ENCODE assay signal across 8 cellular contexts in the genomic region with DNA sequence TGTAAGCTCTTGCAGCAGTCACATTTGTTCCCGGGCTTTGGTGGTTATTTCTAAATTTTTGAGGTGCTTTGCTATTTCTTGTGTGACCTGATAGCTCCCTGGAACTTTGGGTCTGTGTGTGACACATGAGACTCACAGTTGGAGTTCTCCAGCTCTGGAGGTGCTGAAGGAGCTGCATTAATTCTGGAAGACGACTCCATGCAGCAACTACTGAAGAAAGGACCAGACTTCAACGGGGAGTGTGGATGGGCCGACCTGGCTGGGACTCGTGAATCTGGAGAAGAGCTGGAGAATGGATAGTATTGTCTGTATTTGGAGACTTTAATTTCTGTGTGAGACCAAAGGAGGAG. TPM values are rescaled to one million over a fixed set of nuclear protein-coding genes. Genes with fewer than 3 reads are reported as not detected.
DNase-seq lines count a peak whose midpoint lies in the region; ATAC-seq and TF ChIP-seq lines count a peak whose summit lies in the region.

No MANE protein-coding gene starts in this region.

- H3K79me2 ChIP-seq in SU-DHL-6 (ENCODE audit: insufficient read depth, low read length) = peaks cover 17% of the 10 kb centered on the region
- peaks cover 26% of the 10 kb centered on the region for H3K79me2 ChIP-seq in fibroblast of lung (ENCODE audit: control insufficient read depth, insufficient read depth, low read length)

- TF ChIP-seq CTCF in SU-DHL-6 (IDR thresholded peaks at IDR 0.05; ENCODE audit: insufficient read depth, low read length, poor library complexity, severe bottlenecking) (no peak), fibroblast of lung (conservative IDR thresholded peaks at IDR 0.05 in 1 of 2, IDR thresholded peaks at IDR 0.05 in 1 of 2; ENCODE audit: low read depth in 1 of 2, low read length in 2 of 2) (no peak), prostate gland (IDR thresholded peaks at IDR 0.05) (no peak)

- H3K4me2 ChIP-seq in SU-DHL-6 (ENCODE audit: low read depth, low read length, poor library complexity, severe bottlenecking) (peak overlapping the region; percentile 83), fibroblast of lung (ENCODE audit: extremely low read depth, insufficient read depth, low read length) (peak overlapping the region; percentile 55)

- H3K9me3 ChIP-seq in SU-DHL-6 (ENCODE audit: insufficient read depth, low read length) = no peaks in the 10 kb centered on the region
- no peaks in the 10 kb centered on the region for H3K9me3 ChIP-seq in fibroblast of lung (ENCODE audit: control insufficient read depth, insufficient read depth, low read depth, low read length)
- H3K9me3 ChIP-seq in prostate gland = no peaks in the 10 kb centered on the region

- peaks cover 16% of the 10 kb centered on the region for H3K36me3 ChIP-seq in SU-DHL-6 (ENCODE audit: low read length)
- peaks cover 1% of the 10 kb centered on the region for H3K36me3 ChIP-seq in fibroblast of lung (ENCODE audit: control insufficient read depth, insufficient read depth, low read length)
- no peaks in the 10 kb centered on the region for H3K36me3 ChIP-seq in prostate gland

- DNase-seq in EH (ENCODE audit: low read depth) = peak; percentile 42
- no peak for DNase-seq in fibroblast of lung (ENCODE audit: low read depth in 2 of 2)
- DNase-seq in prostate gland (ENCODE audit: low spot score) = no peak
- no peak for DNase-seq in DMS 273 treated with DMSO at 0.1 percent for 48 hours (lab: John Stamatoyannopoulos, UW)
- DNase-seq in ACHN = no peak
- no peak for DNase-seq in stimulated activated CD4-positive, alpha-beta T cell treated with anti-CD3 and anti-CD28 coated beads, Interleukin-12 subunit alpha, Interleukin-12 subunit beta, amount 100 ng/mL, for 4 hours

- no peak for TF ChIP-seq POLR2A in prostate gland (IDR thresholded peaks at IDR 0.05)

- peak overlapping the region; percentile 93 for H3K9ac ChIP-seq in SU-DHL-6 (ENCODE audit: low read length)
- no peak overlapping the region for H3K9ac ChIP-seq in fibroblast of lung (ENCODE audit: insufficient read depth, low read length)

- no peaks in the 10 kb centered on the region for H3K27me3 ChIP-seq in SU-DHL-6 (ENCODE audit: low read length)
- no peaks in the 10 kb centered on the region for H3K27me3 ChIP-seq in fibroblast of lung (ENCODE audit: control insufficient read depth, insufficient read depth, low read length)
- H3K27me3 ChIP-seq in prostate gland (replicated peaks; ENCODE audit: insufficient read depth) = no peaks in the 10 kb centered on the region

- intact Hi-C loops in prostate gland (cut with DNase I) = loop anchor here (1.0 kb wide), 1 partner anchor 67 kb away; the partner anchor contains the start of gene MRFAP1L1

- H3K27ac ChIP-seq in SU-DHL-6 (ENCODE audit: low read depth, low read length) = no peak overlapping the region
- peak overlapping the region; percentile 90 for H3K27ac ChIP-seq in fibroblast of lung (ENCODE audit: insufficient read depth, low read length)
- H3K27ac ChIP-seq in prostate gland = peak overlapping the region; percentile 91 to 94

- no peaks in the 10 kb centered on the region for H3K9me2 ChIP-seq in SU-DHL-6 (replicated peaks; ENCODE audit: insufficient read depth, low read length)

- peaks cover 18% of the 10 kb centered on the region; the same call in 1 of the 2 replicates for H4K20me1 ChIP-seq in SU-DHL-6 (ENCODE audit: low read depth, low read length)
- H4K20me1 ChIP-seq in fibroblast of lung (ENCODE audit: control insufficient read depth, extremely low read depth, insufficient read depth, low read length) = no peaks in the 10 kb centered on the region

- peaks cover 7% of the 10 kb centered on the region for H3K4me1 ChIP-seq in fibroblast of lung (ENCODE audit: control insufficient read depth, extremely low read depth, insufficient read depth, low read length)
- H3K4me1 ChIP-seq in prostate gland (replicated peaks) = peaks cover 9% of the 10 kb centered on the region

- no peak for ATAC-seq in HG03469 (IDR thresholded peaks at IDR 0.05; ENCODE audit: unreplicated experiment)

- H3K4me3 ChIP-seq in SU-DHL-6 (ENCODE audit: insufficient read depth, low read length, poor library complexity, severe bottlenecking) (peak overlapping the region; percentile 83), fibroblast of lung (replicated peaks in 1 of 4; ENCODE audit: control extremely low read depth in 1 of 4, insufficient read depth in 1 of 4, low read depth in 3 of 4, low read length in 4 of 4) (peak overlapping the region; percentile 59 to 94 (median 85)), prostate gland (peak overlapping the region; percentile 61 to 80)

- in situ Hi-C loops in ACHN (cut with HindIII; ENCODE audit: low pct_ligation_motif_present, low pct_unique_long_range_greater_than_20kb, low sequenced_read_pairs) = no loop called here

- peaks cover 5% of the 10 kb centered on the region; the same call in 1 of the 2 replicates for H3F3A ChIP-seq in SU-DHL-6 (ENCODE audit: insufficient read depth)

- 27% methylated on average over 5 of the region's 5 CpGs for WGBS in prostate gland

- H2AFZ ChIP-seq in SU-DHL-6 (ENCODE audit: low read depth, low read length, severe bottlenecking) (no peak overlapping the region), fibroblast of lung (ENCODE audit: low read length) (no peak overlapping the region)

RNA-seq across cellular contexts. Expression of gene MRFAP1, which starts 1.5 kb away (rescaled TPM):
- total RNA-seq in fibroblast of lung (92.2 and 99.1 TPM in 2 replicates), prostate gland (100 to 1,000 TPM; 256 to 298 TPM)
- polyA plus RNA-seq in fibroblast of lung = 261 and 301 TPM in 2 replicates
- 368 and 418 TPM in 2 replicates for polyA plus RNA-seq in fibroblast of lung (2012)
- 29.6 and 39.3 TPM in 2 replicates for polyA minus RNA-seq in fibroblast of lung (ENCODE audit: low replicate concordance)

RNA-seq across cellular contexts. Expression of gene S100P, which starts 51.7 kb away (rescaled TPM):
- not detected in 2 replicates for total RNA-seq in fibroblast of lung
- polyA plus RNA-seq in fibroblast of lung = not detected in 2 replicates
- not detected in 2 replicates for polyA plus RNA-seq in fibroblast of lung (2012)
- not detected in 2 replicates for polyA minus RNA-seq in fibroblast of lung (ENCODE audit: low replicate concordance)
- 10 to 100 TPM in 1 of 2 donors, 1 to 10 TPM in 1; 7.3 to 21.9 TPM for total RNA-seq in prostate gland
